29 cellular contexts compared by ENCODE assay signal in the genomic region with DNA sequence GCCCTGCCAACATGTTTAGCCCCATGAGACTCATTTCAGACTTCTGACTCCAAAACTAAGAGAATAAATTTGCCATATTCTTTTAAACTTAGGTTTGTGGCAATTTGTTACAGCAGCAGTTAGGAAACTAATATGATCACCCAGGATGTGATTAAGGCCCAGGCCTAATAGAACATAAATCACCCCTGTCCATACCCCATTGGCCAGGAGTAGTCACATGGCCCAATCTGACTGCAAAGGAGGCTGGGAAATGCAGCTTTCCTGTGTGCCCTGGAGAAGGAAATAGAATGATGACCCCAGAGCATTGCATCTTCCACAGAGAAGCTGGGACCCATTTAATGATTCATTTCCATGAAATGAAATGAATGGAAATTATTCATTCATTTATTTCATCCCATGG.
"Had no signal": no experiment of that assay in that cellular context is flagged by ENCODE, and none has a peak within 500 bp of the region (broad histone marks: within the 10 kb centered on the region; RNA-seq: fewer than 3 reads in every experiment).

No MANE protein-coding gene starts in this region.

- H3K36me3 ChIP-seq: stomach, suprapubic skin, thoracic aorta, thyroid gland, tibial artery, transverse colon, upper lobe of left lung, upper lobe of right lung, uterus, vagina had no signal

- H3K4me3 Mint-ChIP-seq: stimulated activated effector memory CD8-positive, alpha-beta T cell treated with anti-CD3 and anti-CD28 coated beads, Interleukin-12 subunit alpha, Interleukin-12 subunit beta, amount 100 ng/mL, for 72 hours; stimulated activated memory B cell treated with anti-CD40 and anti-IgM and Interleukin-4, amounts not matched to agents 10 μg/mL and 1 μg/mL and 100 μg/mL, for 72 hours; stimulated activated naive B cell treated with anti-CD40 and anti-IgM and Interleukin-4, amounts not matched to agents 10 μg/mL and 1 μg/mL and 100 μg/mL, for 72 hours; stimulated activated naive CD8-positive, alpha-beta T cell treated with anti-CD3 and anti-CD28 coated beads, Interleukin-15, amount 100 ng/mL, for 72 hours; stimulated activated naive CD8-positive, alpha-beta T cell treated with anti-CD3 and anti-CD28 coated beads, Interleukin-15, Interleukin-2, amounts not matched to agents 100 ng/mL and 50 ng/mL, for 24 hours; type B pancreatic cell had no signal

- H3K27me3 ChIP-seq: testis, thyroid gland, tibial nerve, upper lobe of left lung, upper lobe of right lung, uterus, vagina had no signal

- H3K27ac Mint-ChIP-seq: stimulated activated effector memory CD8-positive, alpha-beta T cell treated with anti-CD3 and anti-CD28 coated beads, Interleukin-12 subunit alpha, Interleukin-12 subunit beta, amount 100 ng/mL, for 72 hours; stimulated activated memory B cell treated with anti-CD40 and anti-IgM and Interleukin-4, amounts not matched to agents 10 μg/mL and 1 μg/mL and 100 μg/mL, for 72 hours; stimulated activated naive B cell treated with anti-CD40 and anti-IgM and Interleukin-4, amounts not matched to agents 10 μg/mL and 1 μg/mL and 100 μg/mL, for 72 hours; stimulated activated naive CD8-positive, alpha-beta T cell treated with anti-CD3 and anti-CD28 coated beads, Interleukin-15, amount 100 ng/mL, for 72 hours; stimulated activated naive CD8-positive, alpha-beta T cell treated with anti-CD3 and anti-CD28 coated beads, Interleukin-15, Interleukin-2, amounts not matched to agents 100 ng/mL and 50 ng/mL, for 24 hours; type B pancreatic cell had no signal

- H3K27ac ChIP-seq: stomach, suprapubic skin, testis, thoracic aorta, thyroid gland, tibial artery, tibial nerve, transverse colon, upper lobe of left lung, upper lobe of right lung, uterus, vagina had no signal

- H3K4me1 ChIP-seq: stomach, thyroid gland, tibial artery, upper lobe of left lung, upper lobe of right lung, uterus had no signal

- H3K4me1 Mint-ChIP-seq: stimulated activated memory B cell treated with anti-CD40 and anti-IgM and Interleukin-4, amounts not matched to agents 10 μg/mL and 1 μg/mL and 100 μg/mL, for 72 hours had no signal

- H3K4me3 ChIP-seq: stomach, suprapubic skin, testis, thoracic aorta, thyroid gland, tibial artery, tibial nerve, transverse colon, upper lobe of left lung, upper lobe of right lung, uterus, vagina had no signal

- ATAC-seq: stimulated activated effector memory CD8-positive, alpha-beta T cell treated with anti-CD3 and anti-CD28 coated beads, Interleukin-12 subunit alpha, Interleukin-12 subunit beta, amount 100 ng/mL, for 72 hours; stimulated activated memory B cell treated with anti-CD40 and anti-IgM and Interleukin-4, amounts not matched to agents 10 μg/mL and 1 μg/mL and 100 μg/mL, for 72 hours; stimulated activated naive B cell treated with anti-CD40 and anti-IgM and Interleukin-4, amounts not matched to agents 10 μg/mL and 1 μg/mL and 100 μg/mL, for 72 hours; stimulated activated naive CD8-positive, alpha-beta T cell treated with anti-CD3 and anti-CD28 coated beads, Interleukin-15, amount 100 ng/mL, for 72 hours; stimulated activated naive CD8-positive, alpha-beta T cell treated with anti-CD3 and anti-CD28 coated beads, Interleukin-15, Interleukin-2, amounts not matched to agents 100 U/mL and 50 U/mL, for 24 hours; upper lobe of right lung had no signal

- H3K9me3 ChIP-seq: suprapubic skin, testis, thoracic aorta, thyroid gland, transverse colon, upper lobe of right lung, uterus, vagina had no signal

- DNase-seq: stimulated activated CD4-positive, alpha-beta T cell treated with anti-CD3 and anti-CD28 coated beads, Interleukin-2, amount 100 ng/mL, for 48 hours; stimulated activated CD4-positive, alpha-beta T cell treated with anti-CD3 and anti-CD28 coated beads, Interleukin-4, amount 100 ng/mL, for 1 hour; stimulated activated CD4-positive, alpha-beta T cell treated with anti-CD3 and anti-CD28 coated beads, Interleukin-4, amount 100 ng/mL, for 24 hours; stimulated activated CD4-positive, alpha-beta T cell treated with anti-CD3 and anti-CD28 coated beads, Interleukin-4, amount 100 ng/mL, for 4 hours; stimulated activated CD8-positive, alpha-beta memory T cell treated with anti-CD3 and anti-CD28 coated beads, Interleukin-4, amount 100 ng/mL, for 48 hours; stimulated activated naive B cell treated with anti-CD40 and anti-IgM and Interleukin-4, amounts not matched to agents 10 μg/mL and 1 μg/mL and 100 μg/mL, for 72 hours; stimulated activated naive CD4-positive, alpha-beta T cell; stimulated activated naive CD4-positive, alpha-beta T cell treated with Interleukin-2 at 50 U/mL for 16 hours; stimulated activated naive CD8-positive, alpha-beta T cell treated with anti-CD3 and anti-CD28 coated beads, Interleukin-15, amount 100 ng/mL, for 72 hours; stimulated activated naive CD8-positive, alpha-beta T cell treated with anti-CD3 and anti-CD28 coated beads, Interleukin-15, Interleukin-2, amounts not matched to agents 100 U/mL and 50 U/mL, for 24 hours; stomach; substantia nigra; testis; thyroid gland; tibial artery; transverse colon; trophoblast cell; upper lobe of left lung; upper lobe of right lung; uterus had no signal

- H3K36me3 Mint-ChIP-seq: stimulated activated effector memory CD8-positive, alpha-beta T cell treated with anti-CD3 and anti-CD28 coated beads, Interleukin-12 subunit alpha, Interleukin-12 subunit beta, amount 100 ng/mL, for 72 hours; stimulated activated memory B cell treated with anti-CD40 and anti-IgM and Interleukin-4, amounts not matched to agents 10 μg/mL and 1 μg/mL and 100 μg/mL, for 72 hours had no signal

- FAIRE-seq: urothelium cell line had no signal
